Comparison of ENCODE assay signal across 1 cellular context in the genomic region with DNA sequence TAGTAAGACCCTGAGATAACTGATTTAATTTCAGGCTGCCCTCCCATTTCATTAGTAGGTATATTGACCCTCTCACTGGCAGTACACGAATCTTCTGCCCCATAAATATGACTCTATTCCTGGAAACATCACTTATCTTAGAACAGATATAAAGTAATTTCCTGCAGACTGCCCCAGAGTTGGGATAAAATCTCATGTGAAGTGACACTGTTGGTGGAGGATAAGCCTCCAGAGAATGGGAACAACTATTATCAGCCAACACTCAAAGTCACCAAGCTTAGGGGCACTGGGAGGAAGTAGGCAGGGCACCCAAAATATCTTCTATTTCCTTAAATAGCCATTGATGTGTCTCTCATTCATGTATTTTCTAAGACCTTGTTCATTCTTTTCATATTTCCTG.
TF ChIP-seq lines count a peak whose summit lies in the region.

No MANE protein-coding gene starts in this region.

TF ChIP-seq in IMR-90, 13 proteins besides CTCF, POLR2A, EP300 and RAD21 (continued from another document):
- no peak for TF ChIP-seq FOS (IDR thresholded peaks at IDR 0.05; ENCODE audit: low read depth, low read length)
- TF ChIP-seq RFX5 (IDR thresholded peaks at IDR 0.05; ENCODE audit: low read depth, low read length), result no peak
- TF ChIP-seq, protein P1, sequence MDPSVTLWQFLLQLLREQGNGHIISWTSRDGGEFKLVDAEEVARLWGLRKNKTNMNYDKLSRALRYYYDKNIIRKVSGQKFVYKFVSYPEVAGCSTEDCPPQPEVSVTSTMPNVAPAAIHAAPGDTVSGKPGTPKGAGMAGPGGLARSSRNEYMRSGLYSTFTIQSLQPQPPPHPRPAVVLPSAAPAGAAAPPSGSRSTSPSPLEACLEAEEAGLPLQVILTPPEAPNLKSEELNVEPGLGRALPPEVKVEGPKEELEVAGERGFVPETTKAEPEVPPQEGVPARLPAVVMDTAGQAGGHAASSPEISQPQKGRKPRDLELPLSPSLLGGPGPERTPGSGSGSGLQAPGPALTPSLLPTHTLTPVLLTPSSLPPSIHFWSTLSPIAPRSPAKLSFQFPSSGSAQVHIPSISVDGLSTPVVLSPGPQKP (IDR thresholded peaks at IDR 0.05; ENCODE audit: borderline replicate concordance, low read depth, low read length), result no peak
- no peak for TF ChIP-seq CEBPB (IDR thresholded peaks at IDR 0.05; ENCODE audit: low read depth, low read length)
- no peak for TF ChIP-seq MAFK (IDR thresholded peaks at IDR 0.05; ENCODE audit: low read depth, low read length)
- no peak for TF ChIP-seq MAZ (IDR thresholded peaks at IDR 0.05; ENCODE audit: borderline replicate concordance, low read depth, low read length)
- TF ChIP-seq SMC3 (IDR thresholded peaks at IDR 0.05; ENCODE audit: low read depth, low read length), result no peak
- no peak for TF ChIP-seq BHLHE40 (IDR thresholded peaks at IDR 0.05; ENCODE audit: low read depth, low read length)
- no peak for TF ChIP-seq MXI1 (IDR thresholded peaks at IDR 0.05; ENCODE audit: borderline replicate concordance, low read depth, low read length)
